Comparison of ENCODE assay signal across 16 cellular contexts in the genomic region with DNA sequence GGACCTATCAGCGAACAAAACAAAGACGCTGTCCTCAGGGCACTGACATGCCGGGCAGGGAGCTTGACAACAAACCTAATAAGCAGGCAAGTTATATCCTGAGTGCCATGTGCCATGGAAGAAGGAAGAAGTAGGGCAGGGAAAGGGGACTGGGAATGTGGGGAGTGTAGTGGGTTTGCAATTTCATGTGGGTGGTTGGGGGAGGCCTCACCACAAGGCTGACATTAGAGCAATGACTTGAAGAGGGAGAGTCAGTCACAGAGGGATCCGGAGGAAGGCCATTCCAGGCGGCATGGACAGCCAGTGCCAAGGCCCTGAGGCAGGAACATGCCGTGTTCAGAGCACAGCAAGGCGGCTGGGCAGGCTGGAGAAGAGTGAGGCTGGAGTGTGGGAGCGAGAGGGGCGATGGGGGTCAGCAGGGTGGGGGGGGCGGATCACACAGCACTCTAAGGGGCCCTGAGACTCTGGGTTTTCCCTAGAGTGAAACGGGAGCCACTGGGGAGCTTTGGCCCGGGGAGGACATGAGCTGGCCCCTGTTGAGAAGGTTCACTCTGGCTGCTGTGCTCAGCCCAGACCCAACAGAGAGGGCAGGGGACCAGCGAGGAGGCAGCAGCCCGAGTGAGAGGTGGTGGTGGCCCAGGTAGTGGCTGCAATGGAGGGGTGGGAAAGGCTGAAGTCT.
DNase-seq lines count a peak whose midpoint lies in the region; ATAC-seq and TF ChIP-seq lines count a peak whose summit lies in the region.
"Had no signal": no experiment of that assay in that cellular context is flagged by ENCODE, and none has a peak within 500 bp of the region (broad histone marks: within the 10 kb centered on the region; RNA-seq: fewer than 3 reads in every experiment).

No MANE protein-coding gene starts in this region.

- no peak for ATAC-seq in gastroesophageal sphincter

- peaks cover 45% of the 10 kb centered on the region for H3K4me1 ChIP-seq in SJSA1 (replicated peaks)
- H3K4me1 ChIP-seq in gastroesophageal sphincter = peaks cover 0 to 47% (median 25%) of the 10 kb centered on the region in 3 donors
- H3K4me1 ChIP-seq: uterus had no signal

- H3K9me3 ChIP-seq in SJSA1 (replicated peaks) (no peaks in the 10 kb centered on the region), gastroesophageal sphincter (no peaks in the 10 kb centered on the region)
- H3K9me3 ChIP-seq: right atrium auricular region, uterus had no signal

- H3K27ac ChIP-seq in SJSA1 (peak overlapping the region; percentile 71; the same call in 1 of the 2 replicates), gastroesophageal sphincter (peak overlapping the region in 3 of 4 donors; percentile 70 to 86 (median 85))
- H3K27ac ChIP-seq: cardiac muscle cell, KMS-11, uterus, VCaP had no signal

- no peak for TF ChIP-seq POLR2A in gastroesophageal sphincter (IDR thresholded peaks at IDR 0.05)

- peak overlapping the region; percentile 27 for H3K27ac Mint-ChIP-seq in activated CD4-positive, alpha-beta T cell treated with anti-CD3 and anti-CD28 coated beads, Interleukin-2, amount 10 ng/mL, durations not matched to agents 24 days and 14 days
- peak overlapping the region; percentile 35 for H3K27ac Mint-ChIP-seq in progenitor cell of endocrine pancreas

- DNase-seq in activated CD4-positive, alpha-beta T cell treated with anti-CD3 and anti-CD28 coated beads, Interleukin-2, amount 10 ng/mL, durations not matched to agents 24 days and 14 days = no peak
- DNase-seq in activated CD4-positive, alpha-beta T cell treated with anti-CD3 and anti-CD28 coated beads, Interleukin-2, amount 50 U/mL, for 1 hour = no peak
- DNase-seq in SJSA1 (ENCODE audit: low read depth in 1 of 2, low spot score in 2 of 2) (no peak), progenitor cell of endocrine pancreas (ENCODE audit: low spot score, unreplicated experiment) (no peak), GM19238 (ENCODE audit: insufficient read length, low spot score) (no peak), cerebellar nuclear complex (lab: John Stamatoyannopoulos, UW) (no peak)
- DNase-seq in stimulated activated CD4-positive, alpha-beta T cell treated with anti-CD3 and anti-CD28 coated beads, Interleukin-1b, Interleukin-23, amount 100 ng/mL, for 48 hours = no peak
- DNase-seq: Calu3; NCI-H2029 treated with DMSO at 0.1 percent for 48 hours; NK-92 treated with Interleukin-12 subunit alpha and Interleukin-12 subunit beta, amount 100 ng/mL, for 24 hours; uterus had no signal

- intact Hi-C loops in activated CD4-positive, alpha-beta T cell treated with anti-CD3 and anti-CD28 coated beads, Interleukin-2, amount 10 ng/mL, durations not matched to agents 24 days and 14 days (cut with micrococcal nuclease) = no loop called here

- H3K27me3 ChIP-seq in SJSA1 (replicated peaks) = no peaks in the 10 kb centered on the region
- no peaks in the 10 kb centered on the region for H3K27me3 ChIP-seq in gastroesophageal sphincter
- H3K27me3 ChIP-seq: cardiac muscle cell, right atrium auricular region, uterus had no signal

- no peak overlapping the region for H3K4me3 ChIP-seq in SJSA1
- no peak overlapping the region for H3K4me3 ChIP-seq in gastroesophageal sphincter
- H3K4me3 ChIP-seq: cardiac muscle cell, right atrium auricular region, uterus had no signal

- WGBS in gastroesophageal sphincter (ENCODE audit: low coverage in 1 of 2), 2 donors = 99 to 100% methylated on average over 1 to 6 of the region's 14 CpGs

- H3K36me3 ChIP-seq in SJSA1 (peaks cover 83% of the 10 kb centered on the region), gastroesophageal sphincter (peaks cover 0 to 34% of the 10 kb centered on the region in 2 donors)
- H3K36me3 ChIP-seq: cardiac muscle cell, right atrium auricular region, uterus had no signal

- H3K36me3 Mint-ChIP-seq in activated CD4-positive, alpha-beta T cell treated with anti-CD3 and anti-CD28 coated beads, Interleukin-2, amount 10 ng/mL, durations not matched to agents 24 days and 14 days (ENCODE audit: low read depth) = peaks cover 57% of the 10 kb centered on the region
- peaks cover 2% of the 10 kb centered on the region for H3K36me3 Mint-ChIP-seq in progenitor cell of endocrine pancreas (ENCODE audit: insufficient read depth)

- no peaks in the 10 kb centered on the region for H3K9me3 Mint-ChIP-seq in activated CD4-positive, alpha-beta T cell treated with anti-CD3 and anti-CD28 coated beads, Interleukin-2, amount 10 ng/mL, durations not matched to agents 24 days and 14 days
- H3K9me3 Mint-ChIP-seq in progenitor cell of endocrine pancreas (ENCODE audit: low read depth) = no peaks in the 10 kb centered on the region

- no peaks in the 10 kb centered on the region for H3K27me3 Mint-ChIP-seq in activated CD4-positive, alpha-beta T cell treated with anti-CD3 and anti-CD28 coated beads, Interleukin-2, amount 10 ng/mL, durations not matched to agents 24 days and 14 days
- no peaks in the 10 kb centered on the region for H3K27me3 Mint-ChIP-seq in progenitor cell of endocrine pancreas

- H3K4me1 Mint-ChIP-seq in activated CD4-positive, alpha-beta T cell treated with anti-CD3 and anti-CD28 coated beads, Interleukin-2, amount 10 ng/mL, durations not matched to agents 24 days and 14 days = peaks cover 18% of the 10 kb centered on the region
- H3K4me1 Mint-ChIP-seq in progenitor cell of endocrine pancreas (ENCODE audit: low read depth) = peaks cover 4% of the 10 kb centered on the region

- H3K4me3 Mint-ChIP-seq in activated CD4-positive, alpha-beta T cell treated with anti-CD3 and anti-CD28 coated beads, Interleukin-2, amount 10 ng/mL, durations not matched to agents 24 days and 14 days = no peak overlapping the region
- H3K4me3 Mint-ChIP-seq in progenitor cell of endocrine pancreas (ENCODE audit: low read depth) = no peak overlapping the region

- TF ChIP-seq CTCF in gastroesophageal sphincter (IDR thresholded peaks at IDR 0.05) (no peak), progenitor cell of endocrine pancreas (IDR thresholded peaks at IDR 0.05; ENCODE audit: unreplicated experiment) (no peak)

- TF ChIP-seq EP300 in gastroesophageal sphincter (IDR thresholded peaks at IDR 0.05) = no peak
